ENCODE assay signal across 20 cellular contexts in genomic region chr7:95536656-95537311, GRCh38. TPM values are rescaled to one million over a fixed set of nuclear protein-coding genes. Genes with fewer than 3 reads are reported as not detected.
DNase-seq lines count a peak whose midpoint lies in the region; ATAC-seq, FAIRE-seq and TF ChIP-seq lines count a peak whose summit lies in the region.
"Had no signal": no experiment of that assay in that cellular context is flagged by ENCODE, and none has a peak within 500 bp of the region (broad histone marks: within the 10 kb centered on the region; RNA-seq: fewer than 3 reads in every experiment).

No MANE protein-coding gene starts in this region.

- FAIRE-seq in islet of Langerhans (lab: Jason Lieb, UNC): peak; percentile 43
- FAIRE-seq: GM19239, H54 had no signal

- peak; percentile 59 to 77 (median 64) for ATAC-seq in right lobe of liver
- no peak for ATAC-seq in GM21825 (IDR thresholded peaks at IDR 0.05; ENCODE audit: unreplicated experiment)
- ATAC-seq: HCT116 had no signal

- H3K4me1 ChIP-seq in right lobe of liver (peaks cover 0 to 22% (median 4%) of the 10 kb centered on the region in 4 donors), transverse colon (no peaks in the 10 kb centered on the region)
- H3K4me1 ChIP-seq: BLaER1 had no signal

- H3K9me3 ChIP-seq in right lobe of liver: no peaks in the 10 kb centered on the region
- no peaks in the 10 kb centered on the region for H3K9me3 ChIP-seq in transverse colon
- H3K9me3 ChIP-seq: BLaER1, Caco-2 had no signal

- in situ Hi-C loops in transverse colon (cut with MboI; ENCODE audit: low pct_ligation_motif_present in 1 of 4, low pct_unique_long_range_greater_than_20kb in 1 of 4, low sequenced_read_pairs in 3 of 4): loop anchor here in 1 of 4 donors (10.0 kb wide), 1 partner anchor 138 kb away; no protein-coding TSS in a partner anchor

- TF ChIP-seq POLR2A in right lobe of liver (IDR thresholded peaks at IDR 0.05): no peak
- TF ChIP-seq POLR2A in transverse colon (IDR thresholded peaks at IDR 0.05): no peak

- H3K36me3 ChIP-seq in right lobe of liver: no peaks in the 10 kb centered on the region
- H3K36me3 ChIP-seq in transverse colon: no peaks in the 10 kb centered on the region
- H3K36me3 ChIP-seq: BLaER1 had no signal

- no peak for TF ChIP-seq CTCF in right lobe of liver (IDR thresholded peaks at IDR 0.05)
- TF ChIP-seq CTCF in transverse colon (IDR thresholded peaks at IDR 0.05): no peak

- TF ChIP-seq EP300 in transverse colon (IDR thresholded peaks at IDR 0.05; ENCODE audit: low read depth): no peak

- H3K27me3 ChIP-seq in right lobe of liver (no peaks in the 10 kb centered on the region), transverse colon (no peaks in the 10 kb centered on the region)
- H3K27me3 ChIP-seq: BLaER1 had no signal

- WGBS in right lobe of liver (ENCODE audit: insufficient coverage, low coverage, low lambda C conversion rate, missing lambda C conversion rate): 75% methylated on average over 2 of the region's 2 CpGs
- 91 to 100% methylated on average over 2 of the region's 2 CpGs for WGBS in transverse colon (ENCODE audit: low coverage in 1 of 2), 2 donors

- H3K27ac ChIP-seq in right lobe of liver (no peak overlapping the region), transverse colon (no peak overlapping the region)
- H3K27ac ChIP-seq: BLaER1, GM23248 had no signal

- H3K4me3 ChIP-seq in right lobe of liver (no peak overlapping the region), transverse colon (no peak overlapping the region)
- H3K4me3 ChIP-seq: BLaER1, GM23248 had no signal

- DNase-seq in NCI-H82 treated with DMSO at 0.1 percent for 48 hours (lab: John Stamatoyannopoulos, UW; ENCODE audit: unreplicated experiment) (peak; percentile 77), right lobe of liver (peak in 1 of 3 donors; percentile 51), transverse colon (peak; percentile 26), cerebellar nuclear complex (lab: John Stamatoyannopoulos, UW) (no peak), AG20443 (ENCODE audit: low spot score) (no peak), cerebellum (ENCODE audit: low spot score) (no peak)
- DNase-seq: AML-193; Caco-2; CD8-positive, alpha-beta memory T cell; DND-41; GDM1; GM23248 had no signal

- intact Hi-C loops in right lobe of liver (cut with DNase I): no loop called here
- intact Hi-C loops in transverse colon (cut with DNase I; ENCODE audit: low total_unique reads): no loop called here

RNA-seq across cellular contexts. Expression of gene ASB4, which starts 51.0 kb away (rescaled TPM):
- total RNA-seq in right lobe of liver (1 to 10 TPM in 1 of 6 experiments, under 1 TPM in 4, not detected in 1; 0.29 to 3.4 (median 0.49) TPM), transverse colon (not detected), cerebellum (0.09 TPM)
- total RNA-seq: A673; Caco-2; CD8-positive, alpha-beta memory T cell; GM23248; HT1080 had no signal

RNA-seq across cellular contexts. Expression of gene PDK4, which starts 59.5 kb away (rescaled TPM):
- total RNA-seq in right lobe of liver (100 to 1,000 TPM in 1 of 6 experiments, 10 to 100 TPM in 4, 1 to 10 TPM in 1; 7.9 to 109 (median 79.0) TPM), transverse colon (100 to 1,000 TPM; 134 to 510 (median 273) TPM), cerebellum (7.6 TPM)
- total RNA-seq: A673, HT1080 had no signal

Comparison
In these comparisons a context has a peak if more than half of its experiments do, and no peak if none do; other contexts are left out.
1. DNase-seq: peak in NCI-H82 treated with DMSO at 0.1 percent for 48 hours (single experiment) and transverse colon (single experiment); none in cerebellar nuclear complex (0 of 2), AG20443 (single experiment) and cerebellum (single experiment).